Comparison of ENCODE assay signal across 8 cellular contexts in the genomic region with DNA sequence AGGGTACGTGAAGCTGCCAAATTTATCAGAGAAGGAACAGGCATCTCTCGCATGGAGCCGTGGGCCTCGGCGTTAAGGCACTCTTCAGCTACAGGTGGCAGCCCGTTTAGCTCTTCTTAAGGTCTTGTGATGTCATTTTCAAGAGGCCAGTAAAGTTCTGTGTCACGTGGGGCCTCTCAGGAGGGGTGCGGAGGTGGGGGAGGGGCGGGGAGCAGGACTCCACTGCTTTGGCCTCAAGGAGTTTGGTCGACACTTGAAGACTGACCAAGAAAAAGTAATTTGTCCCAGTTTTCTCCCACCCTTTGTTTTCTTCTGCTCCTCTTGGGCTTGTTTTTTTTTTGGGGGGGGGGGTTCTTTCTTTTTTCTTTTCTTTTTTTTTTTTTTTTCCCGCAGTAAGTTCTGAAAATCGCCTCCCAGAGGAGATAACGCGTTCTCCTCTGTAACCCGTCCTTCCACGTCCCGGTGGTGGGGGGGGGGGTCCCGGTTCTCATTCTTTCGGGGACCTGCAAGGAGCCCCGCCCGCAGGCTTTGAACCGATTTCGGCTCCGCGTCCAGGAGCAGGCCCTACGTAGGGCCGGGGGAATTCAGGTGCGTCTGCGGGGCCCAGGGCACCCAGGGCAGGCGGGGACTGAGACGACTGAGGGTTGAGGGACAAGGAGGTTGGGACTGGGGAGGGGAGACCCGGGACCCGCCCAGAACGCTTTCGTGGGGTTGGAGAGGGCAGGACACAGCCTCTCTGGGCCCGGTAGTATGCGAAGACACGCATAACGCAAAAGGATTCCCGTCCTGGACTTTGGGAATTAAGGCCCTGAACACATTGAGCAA.
DNase-seq lines count a peak whose midpoint lies in the region; ATAC-seq, FAIRE-seq and TF ChIP-seq lines count a peak whose summit lies in the region.

No MANE protein-coding gene starts in this region.

- peak; percentile 61 for ATAC-seq in HG02884 (IDR thresholded peaks at IDR 0.05; ENCODE audit: unreplicated experiment)

- H3K9ac ChIP-seq in iPS-20b (ENCODE audit: low read depth, low read length): peak overlapping the region; percentile 77; the same call in 1 of the 2 replicates

- H3K4me3 ChIP-seq in GM12864 (ENCODE audit: low read depth, low read length) (peak overlapping the region; percentile 58), iPS-20b (ENCODE audit: low read length) (peak overlapping the region; percentile 93)

- H3K9me3 ChIP-seq in iPS-20b (ENCODE audit: insufficient read depth, low read depth, low read length): no peaks in the 10 kb centered on the region

- TF ChIP-seq CTCF in GM12864 (IDR thresholded peaks at IDR 0.05; ENCODE audit: low read depth, low read length, missing control alignments): no peak

- H3K27me3 ChIP-seq in iPS-20b (ENCODE audit: insufficient read depth, low read length): peaks cover 10% of the 10 kb centered on the region; the same call in 1 of the 2 replicates

- peaks cover 4% of the 10 kb centered on the region; the same call in 1 of the 2 replicates for H3K4me1 ChIP-seq in iPS-20b (ENCODE audit: insufficient read depth, low read length)

- no peak for FAIRE-seq in RCC 7860 (lab: Jason Lieb, UNC)

- no peaks in the 10 kb centered on the region for H3K36me3 ChIP-seq in iPS-20b (ENCODE audit: insufficient read depth, low read depth, low read length)

- DNase-seq in GM12864 (ENCODE audit: low read depth) (peak; percentile 57), RCC 7860 (ENCODE audit: low spot score) (peak; percentile 39), astrocyte of the hippocampus (ENCODE audit: low read depth, low spot score) (peak; percentile 72), NCI-H146 (lab: John Stamatoyannopoulos, UW) (no peak), NCI-H2196 (lab: John Stamatoyannopoulos, UW; ENCODE audit: unreplicated experiment) (no peak)
- peak; percentile 3 to 42 for DNase-seq in stimulated activated CD4-positive, alpha-beta T cell treated with anti-CD3 and anti-CD28 coated beads, Interleukin-12 subunit alpha, Interleukin-12 subunit beta, amount 100 ng/mL, for 24 hours (ENCODE audit: low read depth in 2 of 2)

- H3K27ac ChIP-seq in iPS-20b (ENCODE audit: low read length): peak overlapping the region; percentile 17

Comparison
In these comparisons a context has a peak if more than half of its experiments do, and no peak if none do; other contexts are left out.
1. DNase-seq: peak in GM12864 (single experiment), RCC 7860 (single experiment), astrocyte of the hippocampus (single experiment) and stimulated activated CD4-positive, alpha-beta T cell treated with anti-CD3 and anti-CD28 coated beads, Interleukin-12 subunit alpha, Interleukin-12 subunit beta, amount 100 ng/mL, for 24 hours (2 of 2); none in NCI-H146 (single experiment) and NCI-H2196 (single experiment).